Comparison of ENCODE assay signal across 8 cellular contexts in genomic region chr7:98021588-98022351, GRCh38. TPM values are rescaled to one million over a fixed set of nuclear protein-coding genes. Genes with fewer than 3 reads are reported as not detected.
DNase-seq lines count a peak whose midpoint lies in the region; ATAC-seq and TF ChIP-seq lines count a peak whose summit lies in the region.

No MANE protein-coding gene starts in this region.

- intact Hi-C loops in sciatic nerve (cut with DNase I): loop anchor here (10.0 kb wide), 1 partner anchor 143 kb away; no protein-coding TSS in a partner anchor

- H3K4me1 Mint-ChIP-seq in T-helper 2 cell treated with Interferon-gamma antibody and Interleukin-4, amounts not matched to agents 5 μg/mL and 100 μg/mL, for 36 hours (ENCODE audit: low read depth): peaks cover 3% of the 10 kb centered on the region

- H3K4me1 ChIP-seq in right atrium auricular region: no peaks in the 10 kb centered on the region

- no peaks in the 10 kb centered on the region for H3K36me3 ChIP-seq in right atrium auricular region

- H3K4me3 Mint-ChIP-seq in T-helper 2 cell treated with Interferon-gamma antibody and Interleukin-4, amounts not matched to agents 5 μg/mL and 100 μg/mL, for 36 hours: no peak overlapping the region

- H3K9me3 Mint-ChIP-seq in T-helper 2 cell treated with Interferon-gamma antibody and Interleukin-4, amounts not matched to agents 5 μg/mL and 100 μg/mL, for 36 hours: no peaks in the 10 kb centered on the region

- DNase-seq in G401 (ENCODE audit: low spot score): peak; percentile 61
- peak; percentile 68 for DNase-seq in NCI-H146 (lab: John Stamatoyannopoulos, UW)
- DNase-seq in T-helper 2 cell treated with Interferon-gamma antibody and Interleukin-4, amounts not matched to agents 5 μg/mL and 100 μg/mL, for 36 hours (ENCODE audit: low spot score): peak; percentile 66
- peak; percentile 32 for DNase-seq in amniotic epithelial cell (ENCODE audit: low read depth)
- DNase-seq in right atrium auricular region (ENCODE audit: low spot score): peak; percentile 71
- peak; percentile 81 for DNase-seq in sciatic nerve (ENCODE audit: low spot score)

- H3K27ac Mint-ChIP-seq in T-helper 2 cell treated with Interferon-gamma antibody and Interleukin-4, amounts not matched to agents 5 μg/mL and 100 μg/mL, for 36 hours: no peak overlapping the region

- no peaks in the 10 kb centered on the region for H3K36me3 Mint-ChIP-seq in T-helper 2 cell treated with Interferon-gamma antibody and Interleukin-4, amounts not matched to agents 5 μg/mL and 100 μg/mL, for 36 hours (ENCODE audit: low read depth)

- no peaks in the 10 kb centered on the region for H3K9me3 ChIP-seq in right atrium auricular region

- in situ Hi-C loops in G401 (cut with HindIII; ENCODE audit: low sequenced_read_pairs): no loop called here

- no peaks in the 10 kb centered on the region for H3K27me3 ChIP-seq in right atrium auricular region

- H3K27me3 Mint-ChIP-seq in T-helper 2 cell treated with Interferon-gamma antibody and Interleukin-4, amounts not matched to agents 5 μg/mL and 100 μg/mL, for 36 hours (ENCODE audit: low read depth): peaks cover 2% of the 10 kb centered on the region

- H3K4me3 ChIP-seq in right atrium auricular region: no peak overlapping the region

- no peak overlapping the region for H3K27ac ChIP-seq in right atrium auricular region

- ATAC-seq in HG02610 (IDR thresholded peaks at IDR 0.05; ENCODE audit: unreplicated experiment): peak; percentile 72
- peak; percentile 65 for ATAC-seq in sciatic nerve
- ATAC-seq in GM18873 (IDR thresholded peaks at IDR 0.05; ENCODE audit: low FRiP score, unreplicated experiment): no peak

- TF ChIP-seq CTCF in right atrium auricular region (IDR thresholded peaks at IDR 0.05): peak; percentile 83 to 96

RNA-seq across cellular contexts. Expression of gene OCM2, which starts 31.8 kb away (rescaled TPM):
- total RNA-seq in G401 (2014; rRNA removed; shearing (Covaris generic)): not detected in 2 replicates
- total RNA-seq in right atrium auricular region: not detected
- not detected for total RNA-seq in sciatic nerve
